25 cellular contexts compared by ENCODE assay signal in genomic region chr6:100897671-100898070, GRCh38.
"Had no signal": no experiment of that assay in that cellular context is flagged by ENCODE, and none has a peak within 500 bp of the region (broad histone marks: within the 10 kb centered on the region; RNA-seq: fewer than 3 reads in every experiment).

No MANE protein-coding gene starts in this region.

- H3K27me3 Mint-ChIP-seq: naive thymus-derived CD4-positive, alpha-beta T cell had no signal

- H3K4me1 ChIP-seq: esophagus squamous epithelium, gastrocnemius medialis, heart left ventricle, lower lobe of right lung had no signal

- H3K9me3 ChIP-seq: gastrocnemius medialis, lower lobe of right lung had no signal

- H3K9me3 Mint-ChIP-seq: immature natural killer cell, natural killer cell had no signal

- H3K27ac ChIP-seq: coronary artery, dorsolateral prefrontal cortex, epithelial cell of prostate, esophagus squamous epithelium, gastrocnemius medialis, heart left ventricle, hepatocyte, lower lobe of right lung had no signal

- DNase-seq: dermis blood vessel endothelial cell; dorsolateral prefrontal cortex; effector CD4-positive, alpha-beta T cell; effector memory CD4-positive, alpha-beta T cell; erythroblast; esophagus squamous epithelium; foreskin fibroblast; foreskin melanocyte; gastrocnemius medialis; heart left ventricle; hypothalamus; immature natural killer cell; islet precursor cell; kidney; kidney glomerular epithelial cell; left colon; left ventricle myocardium superior; lower lobe of right lung; mesenchymal stem cell; naive thymus-derived CD4-positive, alpha-beta T cell; natural killer cell had no signal

- H3K27me3 ChIP-seq: dorsolateral prefrontal cortex, esophagus squamous epithelium, gastrocnemius medialis, heart left ventricle, hepatocyte had no signal

- H3K4me3 ChIP-seq: coronary artery, dorsolateral prefrontal cortex, esophagus squamous epithelium, gastrocnemius medialis, heart left ventricle, hepatocyte, lower lobe of right lung had no signal

- H3K36me3 Mint-ChIP-seq: immature natural killer cell, mesothelial cell of epicardium, natural killer cell had no signal

- H3K4me1 Mint-ChIP-seq: immature natural killer cell; mesothelial cell of epicardium; naive thymus-derived CD4-positive, alpha-beta T cell; natural killer cell had no signal

- H3K4me3 Mint-ChIP-seq: immature natural killer cell; mesothelial cell of epicardium; naive thymus-derived CD4-positive, alpha-beta T cell; natural killer cell had no signal

- H3K27ac Mint-ChIP-seq: immature natural killer cell; mesothelial cell of epicardium; naive thymus-derived CD4-positive, alpha-beta T cell; natural killer cell had no signal

- H3K36me3 ChIP-seq: esophagus squamous epithelium, gastrocnemius medialis, heart left ventricle, lower lobe of right lung had no signal
